Comparison of ENCODE assay signal across 12 cellular contexts in the genomic region with DNA sequence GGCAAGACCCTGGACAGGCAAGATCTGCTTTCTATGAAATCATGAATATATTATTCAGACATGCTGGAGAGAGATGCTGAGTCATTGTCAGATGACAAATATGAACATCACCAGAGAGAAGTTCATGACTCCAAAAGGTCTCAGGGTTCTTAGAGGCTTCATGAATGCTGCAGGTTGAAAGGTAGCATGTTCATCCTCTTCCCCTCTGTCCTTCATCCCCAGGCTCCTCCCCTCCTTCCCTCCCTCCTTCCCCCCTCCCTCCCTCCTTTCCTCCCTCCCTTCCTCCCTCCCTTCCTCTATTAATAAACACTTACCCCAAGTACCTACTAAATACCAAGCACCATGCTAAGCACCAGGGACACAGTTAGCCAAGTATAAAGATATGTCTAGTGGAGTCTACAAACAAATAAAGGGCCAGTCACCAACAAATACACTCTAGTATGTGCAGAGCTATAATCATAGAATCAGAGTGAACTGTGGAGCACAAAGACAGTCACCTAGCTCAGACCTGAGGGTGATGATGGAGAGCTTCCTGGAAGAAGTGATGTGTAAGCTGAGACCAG. TPM values are rescaled to one million over a fixed set of nuclear protein-coding genes. Genes with fewer than 3 reads are reported as not detected.
DNase-seq lines count a peak whose midpoint lies in the region; ATAC-seq, FAIRE-seq and TF ChIP-seq lines count a peak whose summit lies in the region.
"Had no signal": no experiment of that assay in that cellular context is flagged by ENCODE, and none has a peak within 500 bp of the region (broad histone marks: within the 10 kb centered on the region; RNA-seq: fewer than 3 reads in every experiment).

No MANE protein-coding gene starts in this region.

- H3K4me1 ChIP-seq in ACC112 (ENCODE audit: control insufficient read depth, insufficient read depth, low read length, unreplicated experiment), result peaks cover 47% of the 10 kb centered on the region
- H3K4me1 ChIP-seq in prostate gland (replicated peaks), result no peaks in the 10 kb centered on the region
- H3K4me1 ChIP-seq: right lobe of liver had no signal

- H3K36me3 ChIP-seq in ACC112 (ENCODE audit: insufficient read depth, low read length) (no peaks in the 10 kb centered on the region), prostate gland (no peaks in the 10 kb centered on the region)
- H3K36me3 ChIP-seq: right lobe of liver had no signal

- H3K4me3 ChIP-seq in ACC112 (ENCODE audit: low read depth, low read length), result no peak overlapping the region
- H3K4me3 ChIP-seq in fibroblast of villous mesenchyme (ENCODE audit: low read depth, low read length), result no peak overlapping the region
- no peak overlapping the region for H3K4me3 ChIP-seq in prostate gland
- H3K4me3 ChIP-seq: right lobe of liver had no signal

- peak overlapping the region; percentile 91 for H3K27ac ChIP-seq in ACC112 (ENCODE audit: low read depth, low read length)
- H3K27ac ChIP-seq in prostate gland, result no peak overlapping the region
- H3K27ac ChIP-seq: right lobe of liver had no signal

- peak overlapping the region; percentile 57 for H2AFZ ChIP-seq in ACC112 (ENCODE audit: low read length, unreplicated experiment)

- FAIRE-seq in H54 (lab: Jason Lieb, UNC), result peak; percentile 77

- H3K79me2 ChIP-seq in ACC112 (ENCODE audit: control insufficient read depth, insufficient read depth, low read length, unreplicated experiment), result no peaks in the 10 kb centered on the region

- TF ChIP-seq CTCF in fibroblast of villous mesenchyme (IDR thresholded peaks at IDR 0.05; ENCODE audit: insufficient read depth, low read depth, low read length) (no peak), prostate gland (IDR thresholded peaks at IDR 0.05) (no peak)

- H3K27me3 ChIP-seq in ACC112 (ENCODE audit: insufficient read depth, low read length), result no peaks in the 10 kb centered on the region
- no peaks in the 10 kb centered on the region for H3K27me3 ChIP-seq in prostate gland (replicated peaks; ENCODE audit: insufficient read depth)
- H3K27me3 ChIP-seq: right lobe of liver had no signal

- ATAC-seq in HG03520 (IDR thresholded peaks at IDR 0.05; ENCODE audit: unreplicated experiment) (no peak), HG02885 (IDR thresholded peaks at IDR 0.05; ENCODE audit: poor library complexity, unreplicated experiment) (no peak)

- TF ChIP-seq POLR2A in H54 (IDR thresholded peaks at IDR 0.05; ENCODE audit: low read depth, low read length) (no peak), prostate gland (IDR thresholded peaks at IDR 0.05) (no peak)

- intact Hi-C loops in prostate gland (cut with DNase I), result no loop called here

- DNase-seq in H54 (ENCODE audit: insufficient read length, low spot score) (peak; percentile 41), SW 1271 (lab: John Stamatoyannopoulos, UW) (peak; percentile 28 to 56), fibroblast of villous mesenchyme (ENCODE audit: low read depth) (peak; percentile 24), iPS-NIHi11 (ENCODE audit: low spot score) (no peak), prostate gland (ENCODE audit: low spot score) (no peak)
- DNase-seq: amygdala, midbrain, right lobe of liver had no signal

- no peaks in the 10 kb centered on the region for H3K9me3 ChIP-seq in prostate gland
- H3K9me3 ChIP-seq: right lobe of liver had no signal

RNA-seq across cellular contexts. Expression of gene RPH3A, which starts 46.2 kb away (rescaled TPM):
- total RNA-seq in fibroblast of villous mesenchyme (not detected in 2 replicates), prostate gland (not detected)
- total RNA-seq: T-helper 1 cell treated with Interleukin-12 subunit alpha and Interleukin-12 subunit beta and Interleukin-4 antibody, amounts not matched to agents 30 ng/mL and 1 ng/mL, for 36 hours had no signal

Comparison
In these comparisons a context has a peak if more than half of its experiments do, and no peak if none do; other contexts are left out.
1. DNase-seq: peak in H54 (single experiment), SW 1271 (2 of 2) and fibroblast of villous mesenchyme (single experiment); none in iPS-NIHi11 (single experiment) and prostate gland (single experiment).